ENCODE assay signal across 14 cellular contexts in the genomic region with DNA sequence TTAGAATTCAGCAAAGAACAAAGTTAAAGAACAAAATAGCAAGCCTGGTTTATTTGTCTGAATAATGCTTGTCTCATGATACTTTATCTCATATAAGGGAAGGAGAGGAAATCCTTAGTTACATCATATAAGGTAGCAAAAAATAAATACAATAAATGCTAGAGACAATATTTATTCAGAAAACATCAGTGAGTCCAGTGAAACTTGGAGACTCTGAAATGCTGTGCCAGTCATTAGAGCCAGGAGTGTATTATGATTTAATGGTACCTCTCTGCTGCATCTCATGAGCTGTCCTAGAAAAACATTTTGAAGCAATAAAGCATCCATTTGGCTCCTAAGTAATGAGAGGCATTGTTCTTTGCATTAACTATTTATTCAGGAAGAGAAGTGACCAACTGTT.
"Had no signal": no experiment of that assay in that cellular context is flagged by ENCODE, and none has a peak within 500 bp of the region (broad histone marks: within the 10 kb centered on the region; RNA-seq: fewer than 3 reads in every experiment).

No MANE protein-coding gene starts in this region.

- ATAC-seq: activated T-helper 17 cell treated with anti-CD3 and anti-CD28 coated beads, Interleukin-2, amount 50 U/mL, for 72 hours; gastroesophageal sphincter; lower lobe of right lung had no signal

- H3K79me2 ChIP-seq: parathyroid adenoma had no signal

- H2AFZ ChIP-seq: neural progenitor cell, parathyroid adenoma had no signal

- H3K27me3 ChIP-seq: adrenal gland, gastroesophageal sphincter, neural progenitor cell, thyroid gland, vagina had no signal

- H3K9ac ChIP-seq: neural progenitor cell, parathyroid adenoma had no signal

- H3K4me1 ChIP-seq: adrenal gland, gastroesophageal sphincter, lower lobe of right lung, parathyroid adenoma, thyroid gland, vagina had no signal

- DNase-seq: activated CD4-positive, alpha-beta memory T cell treated with anti-CD3 and anti-CD28 coated beads, Interleukin-2, amount 10 ng/mL, durations not matched to agents 7 days and 5 days; activated CD8-positive, alpha-beta memory T cell treated with anti-CD3 and anti-CD28 coated beads, Interleukin-2, amount 50 U/mL, for 4 hours; activated naive CD4-positive, alpha-beta T cell treated with anti-CD3 and anti-CD28 coated beads for 36 hours; adrenal gland; kidney glomerular epithelial cell; lower lobe of right lung; T-helper 9 cell; thyroid gland had no signal

- H3K36me3 ChIP-seq: adrenal gland, neural progenitor cell had no signal

- H3K27ac ChIP-seq: adrenal gland, gastroesophageal sphincter, lower lobe of right lung, neural progenitor cell, parathyroid adenoma, skin epidermis, thyroid gland, vagina had no signal

- H3K4me2 ChIP-seq: neural progenitor cell had no signal

- H3K9me3 ChIP-seq: adrenal gland, gastroesophageal sphincter, lower lobe of right lung, thyroid gland, vagina had no signal

- H3K4me3 ChIP-seq: adrenal gland, gastroesophageal sphincter, lower lobe of right lung, neural progenitor cell, skin epidermis, thyroid gland, vagina had no signal
